ENCODE assay signal across 8 cellular contexts in the genomic region with DNA sequence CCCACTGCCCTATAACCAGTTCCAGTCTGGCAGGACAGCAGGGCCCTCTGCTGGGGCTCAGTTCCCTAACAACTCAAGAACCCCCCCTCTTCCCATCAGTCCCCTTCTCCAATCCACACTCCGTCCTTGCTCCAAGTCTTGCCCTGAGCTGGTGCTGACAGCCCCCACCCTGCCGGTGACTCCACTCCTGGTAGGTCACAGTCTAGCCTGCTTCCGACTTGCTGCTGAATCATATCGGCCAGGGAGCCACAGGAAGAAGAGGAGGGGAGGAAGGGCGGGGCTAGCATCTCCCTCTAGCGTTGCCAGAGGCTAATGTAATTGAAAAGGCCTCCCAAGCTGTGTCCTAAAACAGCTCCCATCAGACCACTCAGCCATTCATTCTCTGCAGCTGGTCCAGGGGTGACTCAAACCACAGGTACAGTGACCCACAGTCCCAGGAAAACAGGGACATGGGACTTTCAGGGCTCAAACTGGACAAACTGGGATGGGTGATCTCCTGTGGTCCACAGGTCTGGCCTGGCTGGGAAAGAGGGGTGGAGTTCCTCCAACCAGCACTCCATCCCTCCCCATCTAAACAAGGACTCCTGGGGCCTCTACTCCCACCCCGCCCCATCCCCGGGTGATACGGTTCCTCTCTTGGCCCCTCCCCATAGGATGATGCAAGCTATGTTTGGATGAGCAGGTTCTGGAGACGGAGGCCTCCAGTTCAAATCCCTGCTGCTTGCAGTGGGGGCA.
DNase-seq lines count a peak whose midpoint lies in the region; ATAC-seq, FAIRE-seq and TF ChIP-seq lines count a peak whose summit lies in the region.

No MANE protein-coding gene starts in this region.

- no peaks in the 10 kb centered on the region for H3K36me3 ChIP-seq in PC-3 (ENCODE audit: low read depth, low read length)

- H3K36me3 Mint-ChIP-seq in endothelial cell (ENCODE audit: low read depth, unreplicated experiment) = peaks cover 16% of the 10 kb centered on the region

- TF ChIP-seq POLR2A in GM12891 (IDR thresholded peaks at IDR 0.05; ENCODE audit: low read depth, low read length) = no peak

- no TSS peak for BruUV-seq in PC-3 (replicated peaks; lab: Mats Ljungman, UMichigan)

- intact Hi-C loops in PC-3 (cut with micrococcal nuclease) = no loop called here

- H2AFZ ChIP-seq in PC-3 (ENCODE audit: low read length) = no peak overlapping the region

- FAIRE-seq in GM12891 (lab: Jason Lieb, UNC) = peak; percentile 96

- CTCF ChIA-PET in PC-3 (lab: Charles Lee) = interaction anchor here (0.5 kb wide), 1 partner anchor 77 kb away, joined by 3 read pairs; no protein-coding TSS in a partner anchor

- peak overlapping the region; percentile 20; the same call in 1 of the 2 replicates for H3K27ac ChIP-seq in PC-3 (ENCODE audit: low read length)

- POLR2A ChIA-PET in PC-3 (lab: Charles Lee; ENCODE audit: unreplicated experiment) = no interaction called here

- no peak overlapping the region for H3K4me3 Mint-ChIP-seq in endothelial cell (ENCODE audit: unreplicated experiment)

- DNase-seq in GM12891 (ENCODE audit: insufficient read length, low spot score) (peak; percentile 75), PC-3 (peak; percentile 83), fibroblast of pulmonary artery (ENCODE audit: low read depth) (peak; percentile 89), pulmonary artery endothelial cell (ENCODE audit: low read depth, low spot score) (peak; percentile 58), endothelial cell (ENCODE audit: low spot score) (no peak)
- peak; percentile 62 for DNase-seq in activated T-cell treated with anti-CD3 and anti-CD28 coated beads, Interleukin-2, amount 50 U/mL, for 1 hour

- H3F3A ChIP-seq in PC-3 (ENCODE audit: low read length, unreplicated experiment) = no peaks in the 10 kb centered on the region

- H3K27me3 ChIP-seq in PC-3 (ENCODE audit: low read length) = no peaks in the 10 kb centered on the region

- no peaks in the 10 kb centered on the region for H3K9me3 ChIP-seq in PC-3 (ENCODE audit: low read length)

- ATAC-seq in HG02759 (IDR thresholded peaks at IDR 0.05; ENCODE audit: unreplicated experiment) (peak; percentile 39), PC-3 (peak; percentile 93), HG03139 (IDR thresholded peaks at IDR 0.05; ENCODE audit: unreplicated experiment) (no peak)

- no peaks in the 10 kb centered on the region for H4K20me1 ChIP-seq in PC-3 (ENCODE audit: low read length)

- no peaks in the 10 kb centered on the region for H3K79me2 ChIP-seq in PC-3 (ENCODE audit: low read length)

- H3K27me3 Mint-ChIP-seq in endothelial cell (ENCODE audit: unreplicated experiment) = peaks cover 22% of the 10 kb centered on the region

- no peak overlapping the region for H3K9ac ChIP-seq in PC-3 (ENCODE audit: low read length)

- H3K9me3 Mint-ChIP-seq in endothelial cell (ENCODE audit: unreplicated experiment) = no peaks in the 10 kb centered on the region

- peaks cover 19% of the 10 kb centered on the region for H3K4me1 ChIP-seq in PC-3 (ENCODE audit: insufficient read depth, low read length)

- peak overlapping the region; percentile 29 for H3K4me2 ChIP-seq in PC-3 (ENCODE audit: low read length)

- H3K4me3 ChIP-seq in PC-3 (ENCODE audit: low read length) (no peak overlapping the region), fibroblast of pulmonary artery (replicated peaks; ENCODE audit: low read depth, low read length) (no peak overlapping the region)

- H3K4me1 Mint-ChIP-seq in endothelial cell (ENCODE audit: unreplicated experiment) = peaks cover 12% of the 10 kb centered on the region

- no peak overlapping the region for H3K27ac Mint-ChIP-seq in endothelial cell (ENCODE audit: unreplicated experiment)

- TF ChIP-seq CTCF in PC-3 (conservative IDR thresholded peaks at IDR 0.05; ENCODE audit: low read depth, low read length) (peak; percentile 37; the same call in 1 of the 2 replicates), fibroblast of pulmonary artery (IDR thresholded peaks at IDR 0.05; ENCODE audit: low read length, missing control alignments) (peak; percentile 67), endothelial cell (IDR thresholded peaks at IDR 0.05; ENCODE audit: unreplicated experiment) (no peak)

- no peaks in the 10 kb centered on the region for H3K9me2 ChIP-seq in PC-3 (replicated peaks; ENCODE audit: low read length)

TF ChIP-seq in GM12891, 5 proteins besides CTCF, POLR2A, EP300 and RAD21:
- TF ChIP-seq SPI1 (IDR thresholded peaks at IDR 0.05; ENCODE audit: low read depth, low read length) (0 out of 2 replicates have a peak, but pooled peaks have one; percentile 13), POLR2AphosphoS5 (IDR thresholded peaks at IDR 0.05; ENCODE audit: low read depth, low read length) (no peak), TAF1 (IDR thresholded peaks at IDR 0.05; ENCODE audit: low read depth, low read length) (no peak), PAX5 (IDR thresholded peaks at IDR 0.05; ENCODE audit: insufficient read depth, low read length, severe bottlenecking) (no peak), POU2F2 (IDR thresholded peaks at IDR 0.05; ENCODE audit: low read depth, low read length) (no peak)
